8 cellular contexts compared by ENCODE assay signal in genomic region chr14:24241829-24242443, GRCh38. TPM values are rescaled to one million over a fixed set of nuclear protein-coding genes. Genes with fewer than 3 reads are reported as not detected.
DNase-seq lines count a peak whose midpoint lies in the region; TF ChIP-seq lines count a peak whose summit lies in the region.

No MANE protein-coding gene starts in this region.

- TF ChIP-seq CTCF in KMS-11 (conservative IDR thresholded peaks at IDR 0.05; ENCODE audit: low read depth, low read length) = peak; percentile 26; the same call in 1 of the 2 replicates
- TF ChIP-seq CTCF in glutamatergic neuron (IDR thresholded peaks at IDR 0.05; ENCODE audit: partially characterized antibody, unreplicated experiment) = peak; percentile 74
- peak; percentile 63 for TF ChIP-seq CTCF in osteocyte (IDR thresholded peaks at IDR 0.05)
- peak; percentile 63 to 88 (median 67) for TF ChIP-seq CTCF in transverse colon (IDR thresholded peaks at IDR 0.05)

- H3K4me1 Mint-ChIP-seq in activated naive CD4-positive, alpha-beta T cell treated with anti-CD3 and anti-CD28 coated beads, Interleukin-2, amount 50 U/mL, for 24 hours = peaks cover 61% of the 10 kb centered on the region
- H3K4me1 Mint-ChIP-seq in glutamatergic neuron (ENCODE audit: low read depth, unreplicated experiment) (peaks cover 9% of the 10 kb centered on the region), osteocyte (ENCODE audit: unreplicated experiment) (peaks cover 44% of the 10 kb centered on the region)

- peak overlapping the region; percentile 85 for H3K4me2 ChIP-seq in GM23248 (ENCODE audit: unreplicated experiment)
- H3K4me2 ChIP-seq in KMS-11 = peak overlapping the region; percentile 73

- H3K27me3 ChIP-seq in GM23248 (replicated peaks; ENCODE audit: insufficient read depth) (no peaks in the 10 kb centered on the region), KMS-11 (ENCODE audit: insufficient read depth, low read depth) (no peaks in the 10 kb centered on the region), transverse colon (no peaks in the 10 kb centered on the region)

- H3K9ac ChIP-seq in ES-I3 (ENCODE audit: low read depth, low read length) = peak overlapping the region; percentile 70
- peak overlapping the region; percentile 91 for H3K9ac ChIP-seq in GM23248
- peak overlapping the region; percentile 65 for H3K9ac ChIP-seq in KMS-11

- H4K20me1 ChIP-seq in GM23248 (ENCODE audit: insufficient read depth) (no peaks in the 10 kb centered on the region), KMS-11 (ENCODE audit: insufficient read depth) (no peaks in the 10 kb centered on the region)

- in situ Hi-C loops in GM23248 (cut with MboI) (loop anchor here (10.0 kb wide), 1 partner anchor 53 kb away; the partner anchor contains the start of genes DHRS1 and NOP9), transverse colon (cut with MboI; ENCODE audit: low pct_ligation_motif_present in 1 of 4, low pct_unique_long_range_greater_than_20kb in 1 of 4, low sequenced_read_pairs in 3 of 4) (loop anchor here (5.0 to 25.0 kb wide), 3 partner anchors 55 to 195 kb away; partner anchors contain the start of genes CBLN3 (in 3 of the 4), KHNYN (in 3 of the 4), SDR39U1 (in 3 of the 4) and DHRS1 (in 1 of the 4))

- peaks cover 44% of the 10 kb centered on the region for H3F3A ChIP-seq in GM23248 (ENCODE audit: insufficient read depth)

- peaks cover 16% of the 10 kb centered on the region for H3K36me3 Mint-ChIP-seq in activated naive CD4-positive, alpha-beta T cell treated with anti-CD3 and anti-CD28 coated beads, Interleukin-2, amount 50 U/mL, for 24 hours
- H3K36me3 Mint-ChIP-seq in glutamatergic neuron (ENCODE audit: unreplicated experiment) (peaks cover 5% of the 10 kb centered on the region), osteocyte (ENCODE audit: unreplicated experiment) (peaks cover 30% of the 10 kb centered on the region)

- H3K27ac ChIP-seq in GM23248 = peak overlapping the region; percentile 98
- peak overlapping the region; percentile 87 for H3K27ac ChIP-seq in KMS-11
- peak overlapping the region; percentile 97 to 100 (median 98) for H3K27ac ChIP-seq in transverse colon

- H3K36me3 ChIP-seq in ES-I3 (ENCODE audit: insufficient read depth, low read length) (peaks cover 17% of the 10 kb centered on the region), GM23248 (ENCODE audit: low read depth) (peaks cover 28% of the 10 kb centered on the region), KMS-11 (ENCODE audit: insufficient read depth) (no peaks in the 10 kb centered on the region), transverse colon (peaks cover 0 to 32% (median 10%) of the 10 kb centered on the region in 4 donors)

- no peaks in the 10 kb centered on the region for H3K9me2 ChIP-seq in GM23248 (ENCODE audit: insufficient read depth)

- DNase-seq in GM23248 = peak; percentile 99
- peak; percentile 96 for DNase-seq in SIG-M5 treated with dmso at 0.1 percent for 504 hours (lab: John Stamatoyannopoulos, UW; ENCODE audit: unreplicated experiment)
- DNase-seq in glutamatergic neuron = peak; percentile 92
- DNase-seq in osteocyte (ENCODE audit: extremely low spot score, unreplicated experiment) = peak; percentile 97
- DNase-seq in transverse colon = peak; percentile 95

- H3K27me3 Mint-ChIP-seq in activated naive CD4-positive, alpha-beta T cell treated with anti-CD3 and anti-CD28 coated beads, Interleukin-2, amount 50 U/mL, for 24 hours = no peaks in the 10 kb centered on the region
- H3K27me3 Mint-ChIP-seq in glutamatergic neuron (ENCODE audit: unreplicated experiment) (peaks cover 11% of the 10 kb centered on the region), osteocyte (ENCODE audit: unreplicated experiment) (no peaks in the 10 kb centered on the region)

- intact Hi-C loops in transverse colon (cut with DNase I; ENCODE audit: low total_unique reads) = no loop called here

- no peaks in the 10 kb centered on the region for H3K9me3 ChIP-seq in ES-I3 (ENCODE audit: control insufficient read depth, insufficient read depth, low read length)
- no peaks in the 10 kb centered on the region for H3K9me3 ChIP-seq in GM23248 (ENCODE audit: low read depth)
- H3K9me3 ChIP-seq in transverse colon = no peaks in the 10 kb centered on the region

- H3K4me3 Mint-ChIP-seq in activated naive CD4-positive, alpha-beta T cell treated with anti-CD3 and anti-CD28 coated beads, Interleukin-2, amount 50 U/mL, for 24 hours = peak overlapping the region; percentile 97
- H3K4me3 Mint-ChIP-seq in glutamatergic neuron (ENCODE audit: unreplicated experiment) (peak overlapping the region; percentile 98), osteocyte (ENCODE audit: unreplicated experiment) (peak overlapping the region; percentile 88)

- H3K27ac Mint-ChIP-seq in activated naive CD4-positive, alpha-beta T cell treated with anti-CD3 and anti-CD28 coated beads, Interleukin-2, amount 50 U/mL, for 24 hours = peak overlapping the region; percentile 98
- H3K27ac Mint-ChIP-seq in glutamatergic neuron (ENCODE audit: unreplicated experiment) = peak overlapping the region; percentile 99
- H3K27ac Mint-ChIP-seq in osteocyte (ENCODE audit: unreplicated experiment) = peak overlapping the region; percentile 100

- peak overlapping the region; percentile 87 for H2AFZ ChIP-seq in GM23248
- peak overlapping the region; percentile 66; the same call in 1 of the 2 replicates for H2AFZ ChIP-seq in KMS-11 (ENCODE audit: low read depth)

- no peak for TF ChIP-seq EP300 in transverse colon (IDR thresholded peaks at IDR 0.05; ENCODE audit: low read depth)

- H3K4me3 ChIP-seq in GM23248 (peak overlapping the region; percentile 97), KMS-11 (IDR thresholded peaks at IDR 0.05; ENCODE audit: insufficient read depth, low read depth, low read length) (no peak overlapping the region), transverse colon (peak overlapping the region; percentile 54 to 78 (median 59))

- H3K4me1 ChIP-seq in ES-I3 (ENCODE audit: insufficient read depth, low read length) = peaks cover 6% of the 10 kb centered on the region; the same call in 1 of the 2 replicates
- H3K4me1 ChIP-seq in GM23248 (ENCODE audit: insufficient read depth) = peaks cover 33% of the 10 kb centered on the region
- H3K4me1 ChIP-seq in KMS-11 (ENCODE audit: low read depth, poor library complexity, severe bottlenecking) = peaks cover 29% of the 10 kb centered on the region
- H3K4me1 ChIP-seq in transverse colon = peaks cover 28 to 40% (median 30%) of the 10 kb centered on the region in 4 donors

- TF ChIP-seq POLR2A in transverse colon (IDR thresholded peaks at IDR 0.05) = no peak

- H3K79me2 ChIP-seq in GM23248 (ENCODE audit: insufficient read depth) (peaks cover 36% of the 10 kb centered on the region), KMS-11 (ENCODE audit: insufficient read depth, low read depth) (no peaks in the 10 kb centered on the region)

- WGBS in GM23248 (ENCODE audit: low coverage in 1 of 2, low lambda C conversion rate in 2 of 2, missing lambda C conversion rate in 2 of 2), 2 experiments = 0 to 1% methylated on average over 27 to 39 of the region's 39 CpGs
- 0 to 1% methylated on average over 3 to 39 of the region's 39 CpGs for WGBS in transverse colon (ENCODE audit: low coverage in 1 of 2), 2 donors

- H3K9me3 Mint-ChIP-seq in activated naive CD4-positive, alpha-beta T cell treated with anti-CD3 and anti-CD28 coated beads, Interleukin-2, amount 50 U/mL, for 24 hours = no peaks in the 10 kb centered on the region
- H3K9me3 Mint-ChIP-seq in glutamatergic neuron (ENCODE audit: unreplicated experiment) (peaks cover 7% of the 10 kb centered on the region), osteocyte (ENCODE audit: unreplicated experiment) (no peaks in the 10 kb centered on the region)

RNA-seq across cellular contexts. Expression of gene TINF2, which starts 0.5 kb away (rescaled TPM):
- 32.5 and 41.2 TPM in 2 replicates for total RNA-seq in GM23248 (2014; rRNA removed; shearing (Covaris generic))
- polyA plus RNA-seq in GM23248 (2016; fragmentation: Nextera tagmentation; extraction: Ambion mirVana) = 43.6 and 52.4 TPM in 2 replicates
- total RNA-seq in glutamatergic neuron (ENCODE audit: unreplicated experiment) (67.0 TPM), osteocyte (69.2 and 75.7 TPM in 2 replicates), transverse colon (100 to 1,000 TPM in 1 of 4 donors, 10 to 100 TPM in 3; 26.9 to 120 (median 42.2) TPM)

RNA-seq across cellular contexts. Expression of gene GMPR2, which starts 9.2 kb away (rescaled TPM):
- 70.9 and 98.0 TPM in 2 replicates for total RNA-seq in GM23248 (2014; rRNA removed; shearing (Covaris generic))
- 55.0 and 58.9 TPM in 2 replicates for polyA plus RNA-seq in GM23248 (2016; fragmentation: Nextera tagmentation; extraction: Ambion mirVana)
- total RNA-seq in glutamatergic neuron (ENCODE audit: unreplicated experiment) (55.8 TPM), osteocyte (61.7 and 68.7 TPM in 2 replicates), transverse colon (10 to 100 TPM in 3 of 4 donors, 1 to 10 TPM in 1; 4.2 to 72.5 (median 46.3) TPM)

RNA-seq across cellular contexts. Expression of gene NEDD8, which starts 9.8 kb away (rescaled TPM):
- total RNA-seq in GM23248 (2014; rRNA removed; shearing (Covaris generic)) = 138 and 161 TPM in 2 replicates
- polyA plus RNA-seq in GM23248 (2016; fragmentation: Nextera tagmentation; extraction: Ambion mirVana) = 326 and 342 TPM in 2 replicates
- total RNA-seq in glutamatergic neuron (ENCODE audit: unreplicated experiment) = 169 TPM
- total RNA-seq in osteocyte = 158 and 164 TPM in 2 replicates
- total RNA-seq in transverse colon = 100 to 1,000 TPM in 1 of 4 donors, 10 to 100 TPM in 3; 42.2 to 113 (median 69.9) TPM

RNA-seq across cellular contexts. Expression of gene TGM1, which starts 21.0 kb away (rescaled TPM):
- total RNA-seq in GM23248 (2014; rRNA removed; shearing (Covaris generic)) = 0.25 and 1.3 TPM in 2 replicates
- 0.34 TPM in 1 of 2 replicates, not detected in the other for polyA plus RNA-seq in GM23248 (2016; fragmentation: Nextera tagmentation; extraction: Ambion mirVana)
- 4.2 TPM for total RNA-seq in glutamatergic neuron (ENCODE audit: unreplicated experiment)
- 2.1 and 2.3 TPM in 2 replicates for total RNA-seq in osteocyte
- total RNA-seq in transverse colon = 10 to 100 TPM in 1 of 4 donors, 1 to 10 TPM in 2, not detected in 1; 1.4 to 96.5 (median 2.2) TPM

RNA-seq across cellular contexts. Expression of gene MDP1, which starts 26.1 kb away (rescaled TPM):
- total RNA-seq in GM23248 (2014; rRNA removed; shearing (Covaris generic)) = 8.2 and 19.2 TPM in 2 replicates
- polyA plus RNA-seq in GM23248 (2016; fragmentation: Nextera tagmentation; extraction: Ambion mirVana) = 20.0 and 23.3 TPM in 2 replicates
- total RNA-seq in glutamatergic neuron (ENCODE audit: unreplicated experiment) (25.5 TPM), osteocyte (23.8 and 25.4 TPM in 2 replicates), transverse colon (100 to 1,000 TPM in 1 of 4 donors, 10 to 100 TPM in 3; 11.1 to 116 (median 40.2) TPM)
